In the genomic region with DNA sequence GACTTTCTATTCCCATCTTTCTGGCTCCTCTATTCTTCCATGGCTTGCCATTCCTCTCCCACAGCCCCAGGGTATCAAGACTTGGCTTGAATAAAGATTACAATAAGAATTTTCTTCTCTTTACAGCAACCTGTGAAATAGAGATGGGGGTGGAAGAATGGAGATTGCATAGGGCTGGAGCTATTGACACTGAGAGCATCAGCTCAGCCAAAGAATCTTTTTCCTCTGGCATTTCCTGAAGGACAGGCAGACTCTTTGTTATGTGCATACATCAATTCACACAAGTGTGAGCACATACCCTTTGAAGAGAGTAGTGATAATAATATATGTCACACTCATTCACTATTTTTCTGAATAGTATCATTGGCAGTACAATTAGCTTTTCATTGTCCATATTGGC, we compare ENCODE assay signal across 36 cellular contexts. TPM values are rescaled to one million over a fixed set of nuclear protein-coding genes. Genes with fewer than 3 reads are reported as not detected.
"Had no signal": no experiment of that assay in that cellular context is flagged by ENCODE, and none has a peak within 500 bp of the region (broad histone marks: within the 10 kb centered on the region; RNA-seq: fewer than 3 reads in every experiment).

No MANE protein-coding gene starts in this region.

- H3K9me3 ChIP-seq: gastrocnemius medialis, left lung, ovary, psoas muscle, sigmoid colon, thoracic aorta, tibial nerve, upper lobe of left lung had no signal

- H3K4me3 ChIP-seq: gastrocnemius medialis, left lung, ovary, psoas muscle, sigmoid colon, thoracic aorta, tibial nerve, upper lobe of left lung had no signal

- H3K27me3 ChIP-seq: left lung, ovary, sigmoid colon, upper lobe of left lung had no signal

- H3K36me3 Mint-ChIP-seq: stimulated activated effector memory CD8-positive, alpha-beta T cell treated with anti-CD3 and anti-CD28 coated beads, Interleukin-12 subunit alpha, Interleukin-12 subunit beta, amount 100 ng/mL, for 72 hours had no signal

- H3K27ac Mint-ChIP-seq: endodermal cell; naive thymus-derived CD8-positive, alpha-beta T cell; nephron progenitor cell; stimulated activated effector memory CD8-positive, alpha-beta T cell treated with anti-CD3 and anti-CD28 coated beads, Interleukin-12 subunit alpha, Interleukin-12 subunit beta, amount 100 ng/mL, for 72 hours had no signal

- H3K36me3 ChIP-seq: gastrocnemius medialis, left lung, ovary, sigmoid colon, thoracic aorta, tibial nerve, upper lobe of left lung had no signal

- H3K9me3 Mint-ChIP-seq: endodermal cell; nephron progenitor cell; stimulated activated effector memory CD8-positive, alpha-beta T cell treated with anti-CD3 and anti-CD28 coated beads, Interleukin-12 subunit alpha, Interleukin-12 subunit beta, amount 100 ng/mL, for 72 hours had no signal

- ATAC-seq: esophagus mucosa; gastrocnemius medialis; left cardiac atrium; left lung; naive thymus-derived CD8-positive, alpha-beta T cell; psoas muscle; right cardiac atrium; stimulated activated effector memory CD8-positive, alpha-beta T cell treated with anti-CD3 and anti-CD28 coated beads, Interleukin-12 subunit alpha, Interleukin-12 subunit beta, amount 100 ng/mL, for 72 hours; stimulated activated naive CD8-positive, alpha-beta T cell treated with anti-CD3 and anti-CD28 coated beads, Interleukin-15, Interleukin-2, amounts not matched to agents 100 U/mL and 50 U/mL, for 24 hours had no signal

- H3K27ac ChIP-seq: epithelial cell of prostate, gastrocnemius medialis, left lung, ovary, psoas muscle, sigmoid colon, thoracic aorta, tibial nerve, upper lobe of left lung had no signal

- H3K4me3 Mint-ChIP-seq: endodermal cell; naive thymus-derived CD8-positive, alpha-beta T cell; nephron progenitor cell; stimulated activated effector memory CD8-positive, alpha-beta T cell treated with anti-CD3 and anti-CD28 coated beads, Interleukin-12 subunit alpha, Interleukin-12 subunit beta, amount 100 ng/mL, for 72 hours had no signal

- FAIRE-seq: colon, islet of Langerhans had no signal

- DNase-seq: effector CD8-positive, alpha-beta T cell; endodermal cell; foreskin fibroblast; gastrocnemius medialis; head of caudate nucleus; left cardiac atrium; left lung; mesenchymal stem cell; midbrain; naive thymus-derived CD8-positive, alpha-beta T cell; nephron progenitor cell; occipital lobe; ovary; posterior cingulate gyrus; psoas muscle; right cardiac atrium; sigmoid colon; stimulated activated CD4-positive, alpha-beta T cell treated with anti-CD3 and anti-CD28 coated beads, Interleukin-2, amount 100 ng/mL, for 24 hours; stimulated activated CD4-positive, alpha-beta T cell treated with anti-CD3 and anti-CD28 coated beads, Interleukin-4, amount 100 ng/mL, for 24 hours; stimulated activated naive CD8-positive, alpha-beta T cell treated with anti-CD3 and anti-CD28 coated beads, Interleukin-15, Interleukin-2, amounts not matched to agents 100 U/mL and 50 U/mL, for 24 hours; substantia nigra; upper lobe of left lung had no signal

- H3K4me1 ChIP-seq: gastrocnemius medialis, left lung, psoas muscle, sigmoid colon, tibial nerve had no signal

- H3K4me1 Mint-ChIP-seq: naive thymus-derived CD8-positive, alpha-beta T cell; stimulated activated effector memory CD8-positive, alpha-beta T cell treated with anti-CD3 and anti-CD28 coated beads, Interleukin-12 subunit alpha, Interleukin-12 subunit beta, amount 100 ng/mL, for 72 hours had no signal

RNA-seq across cellular contexts. Expression of a gene that starts 4.7 kb away (rescaled TPM):
- total RNA-seq: endodermal cell; esophagus mucosa; gastrocnemius medialis; glomerular endothelial cell; kidney epithelial cell; left cardiac atrium; left lung; lower leg skin; lung microvascular endothelial cell; myocyte; naive thymus-derived CD8-positive, alpha-beta T cell; occipital lobe; ovary; psoas muscle; renal cortical epithelial cell; right cardiac atrium; sigmoid colon; skeletal muscle tissue; thoracic aorta; tibial nerve; upper lobe of left lung had no signal
- polyA plus RNA-seq: naive thymus-derived CD8-positive, alpha-beta T cell; psoas muscle; right cardiac atrium; sigmoid colon had no signal

RNA-seq across cellular contexts. Expression of a gene that starts 8.0 kb away (rescaled TPM):
- total RNA-seq: endodermal cell; esophagus mucosa; gastrocnemius medialis; glomerular endothelial cell; kidney epithelial cell; left cardiac atrium; left lung; lower leg skin; lung microvascular endothelial cell; myocyte; naive thymus-derived CD8-positive, alpha-beta T cell; occipital lobe; ovary; psoas muscle; renal cortical epithelial cell; right cardiac atrium; sigmoid colon; skeletal muscle tissue; thoracic aorta; tibial nerve; upper lobe of left lung had no signal
- polyA plus RNA-seq: naive thymus-derived CD8-positive, alpha-beta T cell; ovary; psoas muscle; right cardiac atrium; sigmoid colon had no signal

RNA-seq across cellular contexts. Expression of a gene that starts 22.3 kb away (rescaled TPM):
- total RNA-seq: endodermal cell; esophagus mucosa; gastrocnemius medialis; glomerular endothelial cell; kidney epithelial cell; left cardiac atrium; left lung; lower leg skin; lung microvascular endothelial cell; myocyte; naive thymus-derived CD8-positive, alpha-beta T cell; occipital lobe; ovary; psoas muscle; renal cortical epithelial cell; right cardiac atrium; sigmoid colon; skeletal muscle tissue; thoracic aorta; tibial nerve; upper lobe of left lung had no signal
- polyA plus RNA-seq: naive thymus-derived CD8-positive, alpha-beta T cell; ovary; psoas muscle; right cardiac atrium; sigmoid colon had no signal

RNA-seq across cellular contexts. Expression of a gene that starts 58.3 kb away (rescaled TPM):
- total RNA-seq: endodermal cell; esophagus mucosa; gastrocnemius medialis; glomerular endothelial cell; kidney epithelial cell; left cardiac atrium; left lung; lower leg skin; lung microvascular endothelial cell; myocyte; naive thymus-derived CD8-positive, alpha-beta T cell; occipital lobe; ovary; psoas muscle; renal cortical epithelial cell; right cardiac atrium; sigmoid colon; skeletal muscle tissue; thoracic aorta; tibial nerve; upper lobe of left lung had no signal
- polyA plus RNA-seq: naive thymus-derived CD8-positive, alpha-beta T cell; ovary; psoas muscle; right cardiac atrium; sigmoid colon had no signal
